In the genomic region with DNA sequence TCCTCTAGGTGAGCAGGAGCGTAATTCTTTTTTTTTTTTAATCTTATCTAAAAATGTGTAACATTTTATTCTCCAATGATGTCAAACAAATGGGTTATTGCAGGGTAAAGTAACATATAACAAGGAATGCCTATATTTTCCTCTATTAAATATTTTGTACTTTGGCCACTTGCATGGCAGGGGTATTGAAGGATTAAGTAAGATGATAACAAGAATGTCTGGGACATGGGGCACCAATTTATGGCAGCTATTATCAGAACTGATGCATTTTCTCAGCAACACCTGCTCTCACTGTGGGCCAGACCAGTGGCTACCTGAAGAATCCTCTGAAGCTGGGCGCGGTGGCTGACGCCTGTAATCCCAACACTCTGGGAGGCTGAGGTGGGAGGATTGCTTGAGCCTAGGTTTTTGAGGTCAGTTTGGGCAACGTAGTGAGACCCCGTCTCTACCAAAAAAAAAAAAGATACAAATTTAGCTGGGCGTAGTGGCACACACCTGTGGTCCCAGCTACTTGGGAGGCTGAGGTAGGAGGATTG, we compare ENCODE assay signal across 9 cellular contexts. TPM values are rescaled to one million over a fixed set of nuclear protein-coding genes. Genes with fewer than 3 reads are reported as not detected.
"Had no signal": no experiment of that assay in that cellular context is flagged by ENCODE, and none has a peak within 500 bp of the region (broad histone marks: within the 10 kb centered on the region; RNA-seq: fewer than 3 reads in every experiment).

No MANE protein-coding gene starts in this region.

- H3K27ac ChIP-seq: HL-60 had no signal

- H3K36me3 Mint-ChIP-seq: IgD-negative memory B cell had no signal

- H3K9me3 Mint-ChIP-seq: HFFc6 had no signal

- FAIRE-seq: H1, H54, HepG2 had no signal

- H3K27ac Mint-ChIP-seq: GM23338, H9, HFFc6, IgD-negative memory B cell had no signal

- H3K4me1 Mint-ChIP-seq: IgD-negative memory B cell had no signal

- DNase-seq: H9, HFFc6 had no signal

- H3K4me3 Mint-ChIP-seq: GM23338, H9, HFFc6, IgD-negative memory B cell had no signal

- ATAC-seq: GM23338, HCT116, HepG2 had no signal

- H3K4me3 ChIP-seq: GM23338 had no signal

RNA-seq across cellular contexts. Expression of gene SNX10, which starts 24.0 kb away (rescaled TPM):
- total RNA-seq: HFFc6 had no signal
